ENCODE assay signal across 8 cellular contexts in genomic region chr16:69482410-69482951, GRCh38. TPM values are rescaled to one million over a fixed set of nuclear protein-coding genes. Genes with fewer than 3 reads are reported as not detected.
DNase-seq lines count a peak whose midpoint lies in the region; ATAC-seq and TF ChIP-seq lines count a peak whose summit lies in the region.

No MANE protein-coding gene starts in this region.

- POLR2A ChIA-PET in SK-N-SH (lab: Yijun Ruan, JAX), result no interaction called here

- peak overlapping the region; percentile 88 for H2AFZ ChIP-seq in GM23338
- H2AFZ ChIP-seq in SK-N-SH (ENCODE audit: low read depth), result peak overlapping the region; percentile 37; the same call in 1 of the 2 replicates

- H3K4me1 ChIP-seq in GM23338 (ENCODE audit: insufficient read depth) (no peaks in the 10 kb centered on the region), SK-N-SH (ENCODE audit: control insufficient read depth in 1 of 2, insufficient read depth in 2 of 2, low read depth in 1 of 2, low read length in 1 of 2) (peaks cover 5 to 8% of the 10 kb centered on the region in 2 experiments; a peak in 1 of 4 replicates), left ventricle myocardium inferior (peaks cover 26% of the 10 kb centered on the region), spleen (peaks cover 0 to 17% (median 6%) of the 10 kb centered on the region in 6 donors)

- H3K9me3 ChIP-seq in SK-N-SH (no peaks in the 10 kb centered on the region), left ventricle myocardium inferior (replicated peaks) (no peaks in the 10 kb centered on the region), spleen (no peaks in the 10 kb centered on the region)

- CTCF ChIA-PET in SK-N-SH (lab: Yijun Ruan, JAX), result interaction anchor here (0.9 kb wide), 2 partner anchors 12 to 86 kb away, joined by 3 read pairs; no protein-coding TSS in a partner anchor

- no peaks in the 10 kb centered on the region for H3K79me2 ChIP-seq in GM23338 (replicated peaks; ENCODE audit: insufficient read depth)
- no peaks in the 10 kb centered on the region for H3K79me2 ChIP-seq in SK-N-SH (ENCODE audit: insufficient read depth)

- intact Hi-C loops in left ventricle myocardium inferior (cut with micrococcal nuclease), result no loop called here
- intact Hi-C loops in spleen (cut with DNase I; ENCODE audit: low total_unique reads), result no loop called here

- TF ChIP-seq CTCF in GM23338 (conservative IDR thresholded peaks at IDR 0.05; ENCODE audit: low read depth in 2 of 2) (no peak), SK-N-SH (IDR thresholded peaks at IDR 0.05) (no peak), left ventricle myocardium inferior (IDR thresholded peaks at IDR 0.05; ENCODE audit: borderline replicate concordance) (no peak), spleen (IDR thresholded peaks at IDR 0.05 in 8 of 11, conservative IDR thresholded peaks at IDR 0.05 in 3 of 11) (peak in 1 of 11 experiments; percentile 4)

- ATAC-seq in GM23338, result no peak; the same call in 2 of the 3 replicates
- ATAC-seq in HG02840 (IDR thresholded peaks at IDR 0.05; ENCODE audit: low FRiP score, unreplicated experiment), result no peak
- no peak for ATAC-seq in HG03469 (IDR thresholded peaks at IDR 0.05; ENCODE audit: unreplicated experiment)

- H3K9me2 ChIP-seq in GM23338 (ENCODE audit: insufficient read depth), result no peaks in the 10 kb centered on the region
- no peaks in the 10 kb centered on the region for H3K9me2 ChIP-seq in SK-N-SH

- H3K4me1 Mint-ChIP-seq in GM23338, result no peaks in the 10 kb centered on the region

- no peak overlapping the region for H3K27ac Mint-ChIP-seq in GM23338

- peaks cover 2% of the 10 kb centered on the region for H3K27me3 Mint-ChIP-seq in GM23338 (ENCODE audit: insufficient read depth, low read depth, poor library complexity)

- TF ChIP-seq EP300 in SK-N-SH (IDR thresholded peaks at IDR 0.05; ENCODE audit: borderline replicate concordance in 1 of 2, low read depth in 1 of 2, low read length in 1 of 2), result no peak

- H4K20me1 ChIP-seq in GM23338 (replicated peaks; ENCODE audit: insufficient read depth), result no peaks in the 10 kb centered on the region
- no peaks in the 10 kb centered on the region for H4K20me1 ChIP-seq in SK-N-SH (ENCODE audit: insufficient read depth)

- H3F3A ChIP-seq in GM23338 (replicated peaks; ENCODE audit: low read depth) (no peaks in the 10 kb centered on the region), SK-N-SH (replicated peaks; ENCODE audit: insufficient read depth) (peaks cover 23% of the 10 kb centered on the region)

- TF ChIP-seq POLR2A in spleen (IDR thresholded peaks at IDR 0.05), result no peak

- H3K9ac ChIP-seq in SK-N-SH, result no peak overlapping the region

- no peaks in the 10 kb centered on the region for H3K9me3 Mint-ChIP-seq in GM23338

- H3K27ac ChIP-seq in GM23338 (ENCODE audit: low read depth) (no peak overlapping the region), SK-N-SH (ENCODE audit: low read depth in 2 of 2, low read length in 1 of 2) (peak overlapping the region; percentile 47), left ventricle myocardium inferior (replicated peaks) (peak overlapping the region; percentile 97), spleen (peak overlapping the region; percentile 66 to 86 (median 79))

- H3K27me3 ChIP-seq in GM23338 (ENCODE audit: insufficient read depth), result no peaks in the 10 kb centered on the region
- no peaks in the 10 kb centered on the region for H3K27me3 ChIP-seq in SK-N-SH (ENCODE audit: insufficient read depth)
- H3K27me3 ChIP-seq in left ventricle myocardium inferior (ENCODE audit: low read depth), result no peaks in the 10 kb centered on the region
- no peaks in the 10 kb centered on the region for H3K27me3 ChIP-seq in spleen (replicated peaks in 1 of 7)

- no peak overlapping the region for H3K4me3 Mint-ChIP-seq in GM23338

- no peak overlapping the region for H3K4me3 ChIP-seq in GM23338
- H3K4me3 ChIP-seq in SK-N-SH (ENCODE audit: low read depth in 2 of 2, low read length in 1 of 2), result no peak overlapping the region
- peak overlapping the region; percentile 53 for H3K4me3 ChIP-seq in left ventricle myocardium inferior
- no peak overlapping the region for H3K4me3 ChIP-seq in spleen

- WGBS in SK-N-SH (ENCODE audit: low lambda C conversion rate), result 64% methylated on average over 10 of the region's 10 CpGs
- WGBS in spleen, 5 donors, result 63 to 84% (median 74%) methylated on average over 10 of the region's 10 CpGs

- H3K36me3 ChIP-seq in GM23338 (ENCODE audit: insufficient read depth) (no peaks in the 10 kb centered on the region), SK-N-SH (replicated peaks in 1 of 2; ENCODE audit: control insufficient read depth in 1 of 2, insufficient read depth in 2 of 2, low read length in 1 of 2) (no peaks in the 10 kb centered on the region), left ventricle myocardium inferior (no peaks in the 10 kb centered on the region), spleen (no peaks in the 10 kb centered on the region)

- no peaks in the 10 kb centered on the region for H3K36me3 Mint-ChIP-seq in GM23338 (ENCODE audit: low read depth)

- no peak for DNase-seq in GM23338 (ENCODE audit: low spot score)
- no peak for DNase-seq in SK-N-SH
- peak; percentile 72 for DNase-seq in left ventricle myocardium inferior
- no peak for DNase-seq in spleen
- DNase-seq in GDM1 (lab: John Stamatoyannopoulos, UW), result no peak
- DNase-seq in 8988T, result no peak

- TF ChIP-seq RAD21 in SK-N-SH (IDR thresholded peaks at IDR 0.05; ENCODE audit: low read length), result no peak

- H3K4me2 ChIP-seq in GM23338 (no peak overlapping the region), SK-N-SH (peak overlapping the region; percentile 4; the same call in 1 of the 2 replicates)

TF ChIP-seq in GM23338, 12 proteins besides CTCF, POLR2A, EP300 and RAD21 (continues in another document):
- TF ChIP-seq STAT1 (IDR thresholded peaks at IDR 0.05; ENCODE audit: unreplicated experiment) (no peak), CREB1 (CRISPR knock-in tag; IDR thresholded peaks at IDR 0.05; ENCODE audit: low read depth) (no peak), NANOG (IDR thresholded peaks at IDR 0.05; ENCODE audit: borderline replicate concordance) (no peak), REST (IDR thresholded peaks at IDR 0.05; ENCODE audit: unreplicated experiment) (no peak)

TF ChIP-seq in SK-N-SH, 30 proteins besides CTCF, POLR2A, EP300 and RAD21:
- no peak for TF ChIP-seq IRF3 (IDR thresholded peaks at IDR 0.05; ENCODE audit: low read depth, low read length)
- 0 out of 2 replicates have a peak, but pooled peaks have one; percentile 13 for TF ChIP-seq PBX3 (IDR thresholded peaks at IDR 0.05)
- peak; percentile 23; the same call in 1 of the 2 replicates for TF ChIP-seq TCF12 (IDR thresholded peaks at IDR 0.05)

RNA-seq across cellular contexts. Expression of gene CYB5B, which starts 58.1 kb away (rescaled TPM):
- total RNA-seq in GM23338 (2014; rRNA removed; shearing (Covaris generic)), result 65.4 and 72.0 TPM in 2 replicates
- polyA plus RNA-seq in GM23338 (2016; fragmentation: Nextera tagmentation; extraction: Ambion mirVana) (100 and 110 TPM in 2 replicates), SK-N-SH (2012; rRNA removed) (64.4 and 86.1 TPM in 2 replicates), spleen (10 to 100 TPM; 36.8 to 61.8 (median 53.3) TPM)
- polyA plus RNA-seq in SK-N-SH (2012; cell fraction: cytosol; rRNA removed), result 65.8 and 78.1 TPM in 2 replicates
- 15.2 and 43.7 TPM in 2 replicates for polyA plus RNA-seq in SK-N-SH (2012; cell fraction: nucleus; rRNA removed)
- total RNA-seq in left ventricle myocardium inferior (69.0 TPM), spleen (10 to 100 TPM; 45.2 to 80.5 (median 71.3) TPM)
